ENCODE assay signal across 1 cellular context in the genomic region with DNA sequence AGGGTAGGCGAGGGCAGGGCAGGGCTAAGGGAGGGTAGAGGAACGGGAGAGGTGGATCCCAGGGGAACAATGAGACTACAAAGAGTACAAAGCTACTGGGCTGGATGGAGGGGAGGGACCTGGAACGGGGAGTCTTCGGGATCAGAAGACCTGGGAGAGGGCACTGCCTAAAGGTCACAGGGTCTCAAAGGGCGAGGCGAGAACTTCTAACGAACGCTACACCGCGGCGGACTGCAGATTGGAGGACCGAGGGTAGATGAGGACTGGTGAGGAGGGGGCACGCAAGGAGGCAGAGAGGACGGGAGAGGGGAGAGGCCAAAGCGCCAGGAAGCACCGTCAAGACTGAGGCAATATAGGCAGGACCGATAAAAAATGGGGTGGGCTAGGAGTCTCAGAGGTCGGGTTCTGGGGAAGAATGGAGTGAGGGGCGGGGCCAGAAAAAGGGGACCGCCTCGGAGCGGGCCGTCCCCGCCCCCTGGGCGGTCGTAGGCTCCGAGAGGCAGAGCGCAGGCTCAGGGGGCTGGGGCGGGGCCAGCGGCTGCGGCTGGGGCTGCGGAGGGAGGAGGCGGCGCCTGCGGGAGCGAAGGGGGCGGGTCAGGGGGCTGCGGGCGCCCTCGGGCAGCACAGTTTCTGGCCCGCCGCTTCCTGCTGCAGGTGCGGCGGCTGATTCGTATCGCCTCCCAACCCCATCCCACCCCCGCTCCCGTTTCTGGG.
TF ChIP-seq lines count a peak whose summit lies in the region.

No MANE protein-coding gene starts in this region.

TF ChIP-seq in HEK293, 187 proteins besides CTCF, POLR2A, EP300 and RAD21 (continued from another document and continues in another):
- TF ChIP-seq, protein P1, sequence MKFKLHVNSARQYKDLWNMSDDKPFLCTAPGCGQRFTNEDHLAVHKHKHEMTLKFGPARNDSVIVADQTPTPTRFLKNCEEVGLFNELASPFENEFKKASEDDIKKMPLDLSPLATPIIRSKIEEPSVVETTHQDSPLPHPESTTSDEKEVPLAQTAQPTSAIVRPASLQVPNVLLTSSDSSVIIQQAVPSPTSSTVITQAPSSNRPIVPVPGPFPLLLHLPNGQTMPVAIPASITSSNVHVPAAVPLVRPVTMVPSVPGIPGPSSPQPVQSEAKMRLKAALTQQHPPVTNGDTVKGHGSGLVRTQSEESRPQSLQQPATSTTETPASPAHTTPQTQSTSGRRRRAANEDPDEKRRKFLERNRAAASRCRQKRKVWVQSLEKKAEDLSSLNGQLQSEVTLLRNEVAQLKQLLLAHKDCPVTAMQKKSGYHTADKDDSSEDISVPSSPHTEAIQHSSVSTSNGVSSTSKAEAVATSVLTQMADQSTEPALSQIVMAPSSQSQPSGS (tag by site-specific recombination; IDR thresholded peaks at IDR 0.05; ENCODE audit: low read depth), result no peak
- TF ChIP-seq ZNF404 (tag by site-specific recombination; IDR thresholded peaks at IDR 0.05) (no peak), ZNF114 (tag by site-specific recombination; IDR thresholded peaks at IDR 0.05) (no peak), ZNF16 (tag by site-specific recombination; IDR thresholded peaks at IDR 0.05; ENCODE audit: low read depth) (no peak), ZNF629 (tag by site-specific recombination; IDR thresholded peaks at IDR 0.05) (no peak), ZNF394 (tag by site-specific recombination; IDR thresholded peaks at IDR 0.05; ENCODE audit: borderline replicate concordance) (no peak), ZNF175 (tag by site-specific recombination; IDR thresholded peaks at IDR 0.05) (no peak), ZFP37 (tag by site-specific recombination; IDR thresholded peaks at IDR 0.05) (no peak), ZIC2 (tag by site-specific recombination; IDR thresholded peaks at IDR 0.05) (no peak), KLF10 (tag by site-specific recombination; IDR thresholded peaks at IDR 0.05) (no peak), ZSCAN16 (tag by site-specific recombination; IDR thresholded peaks at IDR 0.05) (no peak), ZNF521 (tag by site-specific recombination; IDR thresholded peaks at IDR 0.05) (no peak), TCF7L2 (IDR thresholded peaks at IDR 0.05; ENCODE audit: borderline replicate concordance, low read depth, low read length) (no peak), YY2 (tag by site-specific recombination; IDR thresholded peaks at IDR 0.05) (no peak), ZNF530 (tag by site-specific recombination; IDR thresholded peaks at IDR 0.05; ENCODE audit: low read depth) (no peak), ZNF184 (tag by site-specific recombination; IDR thresholded peaks at IDR 0.05) (no peak), ZNF138 (tag by site-specific recombination; IDR thresholded peaks at IDR 0.05; ENCODE audit: borderline replicate concordance) (no peak), ZNF133 (tag by site-specific recombination; IDR thresholded peaks at IDR 0.05) (no peak), ZNF23 (tag by site-specific recombination; IDR thresholded peaks at IDR 0.05; ENCODE audit: borderline replicate concordance) (no peak), ZNF426 (tag by site-specific recombination; IDR thresholded peaks at IDR 0.05) (no peak), ZNF677 (tag by site-specific recombination; IDR thresholded peaks at IDR 0.05) (no peak), ZNF776 (tag by site-specific recombination; IDR thresholded peaks at IDR 0.05; ENCODE audit: borderline replicate concordance) (no peak), OVOL3 (tag by site-specific recombination; IDR thresholded peaks at IDR 0.05) (no peak), ZNF132 (tag by site-specific recombination; IDR thresholded peaks at IDR 0.05; ENCODE audit: borderline replicate concordance) (no peak), ZNF561 (tag by site-specific recombination; IDR thresholded peaks at IDR 0.05; ENCODE audit: borderline replicate concordance) (no peak), ZNF423 (tag by site-specific recombination; IDR thresholded peaks at IDR 0.05) (no peak), SP7 (tag by site-specific recombination; IDR thresholded peaks at IDR 0.05) (peak; percentile 34; the same call in 1 of the 2 replicates), KLF1 (tag by site-specific recombination; IDR thresholded peaks at IDR 0.05) (peak; percentile 24; the same call in 1 of the 2 replicates), ZNF624 (tag by site-specific recombination; IDR thresholded peaks at IDR 0.05) (no peak), MEIS1 (CRISPR knock-in tag; IDR thresholded peaks at IDR 0.05; ENCODE audit: borderline replicate concordance) (no peak), BCL11B (tag by site-specific recombination; IDR thresholded peaks at IDR 0.05; ENCODE audit: low read depth) (no peak; the same call in 1 of the 2 replicates), ZNF223 (tag by site-specific recombination; IDR thresholded peaks at IDR 0.05) (no peak), ZNF501 (tag by site-specific recombination; IDR thresholded peaks at IDR 0.05) (no peak), ZBTB20 (tag by site-specific recombination; IDR thresholded peaks at IDR 0.05) (no peak; the same call in 1 of the 2 replicates), ZNF202 (tag by site-specific recombination; IDR thresholded peaks at IDR 0.05; ENCODE audit: borderline replicate concordance) (no peak), ZNF354C (tag by site-specific recombination; IDR thresholded peaks at IDR 0.05; ENCODE audit: borderline replicate concordance, low read depth) (no peak), ZNF311 (tag by site-specific recombination; IDR thresholded peaks at IDR 0.05; ENCODE audit: borderline replicate concordance) (0 out of 2 replicates have a peak, but pooled peaks have one; percentile 19), ZNF660 (tag by site-specific recombination; IDR thresholded peaks at IDR 0.05) (0 out of 2 replicates have a peak, but pooled peaks have one; percentile 30), EGR2 (tag by site-specific recombination; IDR thresholded peaks at IDR 0.05; ENCODE audit: low read depth) (0 out of 2 replicates have a peak, but pooled peaks have one; percentile 26), ZNF155 (tag by site-specific recombination; IDR thresholded peaks at IDR 0.05) (no peak), ZNF510 (tag by site-specific recombination; IDR thresholded peaks at IDR 0.05; ENCODE audit: insufficient replicate concordance) (no peak)
- TF ChIP-seq, protein P2, sequence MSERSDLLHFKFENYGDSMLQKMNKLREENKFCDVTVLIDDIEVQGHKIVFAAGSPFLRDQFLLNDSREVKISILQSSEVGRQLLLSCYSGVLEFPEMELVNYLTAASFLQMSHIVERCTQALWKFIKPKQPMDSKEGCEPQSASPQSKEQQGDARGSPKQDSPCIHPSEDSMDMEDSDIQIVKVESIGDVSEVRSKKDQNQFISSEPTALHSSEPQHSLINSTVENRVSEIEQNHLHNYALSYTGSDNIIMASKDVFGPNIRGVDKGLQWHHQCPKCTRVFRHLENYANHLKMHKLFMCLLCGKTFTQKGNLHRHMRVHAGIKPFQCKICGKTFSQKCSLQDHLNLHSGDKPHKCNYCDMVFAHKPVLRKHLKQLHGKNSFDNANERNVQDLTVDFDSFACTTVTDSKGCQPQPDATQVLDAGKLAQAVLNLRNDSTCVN (tag by site-specific recombination; optimal IDR thresholded peaks at IDR 0.05), result peak; percentile 14
- TF ChIP-seq, protein P3, sequence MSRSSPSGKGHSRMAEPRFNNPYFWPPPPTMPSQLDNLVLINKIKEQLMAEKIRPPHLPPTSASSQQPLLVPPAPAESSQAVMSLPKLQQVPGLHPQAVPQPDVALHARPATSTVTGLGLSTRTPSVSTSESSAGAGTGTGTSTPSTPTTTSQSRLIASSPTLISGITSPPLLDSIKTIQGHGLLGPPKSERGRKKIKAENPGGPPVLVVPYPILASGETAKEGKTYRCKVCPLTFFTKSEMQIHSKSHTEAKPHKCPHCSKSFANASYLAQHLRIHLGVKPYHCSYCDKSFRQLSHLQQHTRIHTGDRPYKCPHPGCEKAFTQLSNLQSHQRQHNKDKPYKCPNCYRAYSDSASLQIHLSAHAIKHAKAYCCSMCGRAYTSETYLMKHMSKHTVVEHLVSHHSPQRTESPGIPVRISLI (tag by site-specific recombination; IDR thresholded peaks at IDR 0.05), result no peak
- TF ChIP-seq, protein P4, sequence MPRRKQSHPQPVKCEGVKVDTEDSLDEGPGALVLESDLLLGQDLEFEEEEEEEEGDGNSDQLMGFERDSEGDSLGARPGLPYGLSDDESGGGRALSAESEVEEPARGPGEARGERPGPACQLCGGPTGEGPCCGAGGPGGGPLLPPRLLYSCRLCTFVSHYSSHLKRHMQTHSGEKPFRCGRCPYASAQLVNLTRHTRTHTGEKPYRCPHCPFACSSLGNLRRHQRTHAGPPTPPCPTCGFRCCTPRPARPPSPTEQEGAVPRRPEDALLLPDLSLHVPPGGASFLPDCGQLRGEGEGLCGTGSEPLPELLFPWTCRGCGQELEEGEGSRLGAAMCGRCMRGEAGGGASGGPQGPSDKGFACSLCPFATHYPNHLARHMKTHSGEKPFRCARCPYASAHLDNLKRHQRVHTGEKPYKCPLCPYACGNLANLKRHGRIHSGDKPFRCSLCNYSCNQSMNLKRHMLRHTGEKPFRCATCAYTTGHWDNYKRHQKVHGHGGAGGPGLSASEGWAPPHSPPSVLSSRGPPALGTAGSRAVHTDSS (tag by site-specific recombination; IDR thresholded peaks at IDR 0.05), result no peak
- TF ChIP-seq, protein P5, sequence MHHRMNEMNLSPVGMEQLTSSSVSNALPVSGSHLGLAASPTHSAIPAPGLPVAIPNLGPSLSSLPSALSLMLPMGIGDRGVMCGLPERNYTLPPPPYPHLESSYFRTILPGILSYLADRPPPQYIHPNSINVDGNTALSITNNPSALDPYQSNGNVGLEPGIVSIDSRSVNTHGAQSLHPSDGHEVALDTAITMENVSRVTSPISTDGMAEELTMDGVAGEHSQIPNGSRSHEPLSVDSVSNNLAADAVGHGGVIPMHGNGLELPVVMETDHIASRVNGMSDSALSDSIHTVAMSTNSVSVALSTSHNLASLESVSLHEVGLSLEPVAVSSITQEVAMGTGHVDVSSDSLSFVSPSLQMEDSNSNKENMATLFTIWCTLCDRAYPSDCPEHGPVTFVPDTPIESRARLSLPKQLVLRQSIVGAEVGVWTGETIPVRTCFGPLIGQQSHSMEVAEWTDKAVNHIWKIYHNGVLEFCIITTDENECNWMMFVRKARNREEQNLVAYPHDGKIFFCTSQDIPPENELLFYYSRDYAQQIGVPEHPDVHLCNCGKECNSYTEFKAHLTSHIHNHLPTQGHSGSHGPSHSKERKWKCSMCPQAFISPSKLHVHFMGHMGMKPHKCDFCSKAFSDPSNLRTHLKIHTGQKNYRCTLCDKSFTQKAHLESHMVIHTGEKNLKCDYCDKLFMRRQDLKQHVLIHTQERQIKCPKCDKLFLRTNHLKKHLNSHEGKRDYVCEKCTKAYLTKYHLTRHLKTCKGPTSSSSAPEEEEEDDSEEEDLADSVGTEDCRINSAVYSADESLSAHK (tag by site-specific recombination; IDR thresholded peaks at IDR 0.05), result 0 out of 2 replicates have a peak, but pooled peaks have one; percentile 4
- TF ChIP-seq, protein P6, sequence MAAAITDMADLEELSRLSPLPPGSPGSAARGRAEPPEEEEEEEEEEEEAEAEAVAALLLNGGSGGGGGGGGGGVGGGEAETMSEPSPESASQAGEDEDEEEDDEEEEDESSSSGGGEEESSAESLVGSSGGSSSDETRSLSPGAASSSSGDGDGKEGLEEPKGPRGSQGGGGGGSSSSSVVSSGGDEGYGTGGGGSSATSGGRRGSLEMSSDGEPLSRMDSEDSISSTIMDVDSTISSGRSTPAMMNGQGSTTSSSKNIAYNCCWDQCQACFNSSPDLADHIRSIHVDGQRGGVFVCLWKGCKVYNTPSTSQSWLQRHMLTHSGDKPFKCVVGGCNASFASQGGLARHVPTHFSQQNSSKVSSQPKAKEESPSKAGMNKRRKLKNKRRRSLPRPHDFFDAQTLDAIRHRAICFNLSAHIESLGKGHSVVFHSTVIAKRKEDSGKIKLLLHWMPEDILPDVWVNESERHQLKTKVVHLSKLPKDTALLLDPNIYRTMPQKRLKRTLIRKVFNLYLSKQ (tag by site-specific recombination; IDR thresholded peaks at IDR 0.05; ENCODE audit: borderline replicate concordance), result no peak
- TF ChIP-seq, protein P7, sequence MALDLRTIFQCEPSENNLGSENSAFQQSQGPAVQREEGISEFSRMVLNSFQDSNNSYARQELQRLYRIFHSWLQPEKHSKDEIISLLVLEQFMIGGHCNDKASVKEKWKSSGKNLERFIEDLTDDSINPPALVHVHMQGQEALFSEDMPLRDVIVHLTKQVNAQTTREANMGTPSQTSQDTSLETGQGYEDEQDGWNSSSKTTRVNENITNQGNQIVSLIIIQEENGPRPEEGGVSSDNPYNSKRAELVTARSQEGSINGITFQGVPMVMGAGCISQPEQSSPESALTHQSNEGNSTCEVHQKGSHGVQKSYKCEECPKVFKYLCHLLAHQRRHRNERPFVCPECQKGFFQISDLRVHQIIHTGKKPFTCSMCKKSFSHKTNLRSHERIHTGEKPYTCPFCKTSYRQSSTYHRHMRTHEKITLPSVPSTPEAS (tag by site-specific recombination; IDR thresholded peaks at IDR 0.05), result no peak
- TF ChIP-seq, protein P8, sequence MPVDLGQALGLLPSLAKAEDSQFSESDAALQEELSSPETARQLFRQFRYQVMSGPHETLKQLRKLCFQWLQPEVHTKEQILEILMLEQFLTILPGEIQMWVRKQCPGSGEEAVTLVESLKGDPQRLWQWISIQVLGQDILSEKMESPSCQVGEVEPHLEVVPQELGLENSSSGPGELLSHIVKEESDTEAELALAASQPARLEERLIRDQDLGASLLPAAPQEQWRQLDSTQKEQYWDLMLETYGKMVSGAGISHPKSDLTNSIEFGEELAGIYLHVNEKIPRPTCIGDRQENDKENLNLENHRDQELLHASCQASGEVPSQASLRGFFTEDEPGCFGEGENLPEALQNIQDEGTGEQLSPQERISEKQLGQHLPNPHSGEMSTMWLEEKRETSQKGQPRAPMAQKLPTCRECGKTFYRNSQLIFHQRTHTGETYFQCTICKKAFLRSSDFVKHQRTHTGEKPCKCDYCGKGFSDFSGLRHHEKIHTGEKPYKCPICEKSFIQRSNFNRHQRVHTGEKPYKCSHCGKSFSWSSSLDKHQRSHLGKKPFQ (tag by site-specific recombination; IDR thresholded peaks at IDR 0.05), result no peak
- TF ChIP-seq, protein P9, sequence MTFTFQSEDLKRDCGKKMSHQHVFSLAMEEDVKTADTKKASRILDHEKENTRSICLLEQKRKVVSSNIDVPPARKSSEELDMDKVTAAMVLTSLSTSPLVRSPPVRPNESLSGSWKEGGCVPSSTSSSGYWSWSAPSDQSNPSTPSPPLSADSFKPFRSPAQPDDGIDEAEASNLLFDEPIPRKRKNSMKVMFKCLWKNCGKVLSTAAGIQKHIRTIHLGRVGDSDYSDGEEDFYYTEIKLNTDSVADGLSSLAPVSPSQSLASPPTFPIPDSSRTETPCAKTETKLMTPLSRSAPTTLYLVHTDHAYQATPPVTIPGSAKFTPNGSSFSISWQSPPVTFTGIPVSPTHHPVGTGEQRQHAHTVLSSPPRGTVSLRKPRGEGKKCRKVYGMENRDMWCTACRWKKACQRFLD (tag by site-specific recombination; IDR thresholded peaks at IDR 0.05), result no peak
- TF ChIP-seq, protein P10, sequence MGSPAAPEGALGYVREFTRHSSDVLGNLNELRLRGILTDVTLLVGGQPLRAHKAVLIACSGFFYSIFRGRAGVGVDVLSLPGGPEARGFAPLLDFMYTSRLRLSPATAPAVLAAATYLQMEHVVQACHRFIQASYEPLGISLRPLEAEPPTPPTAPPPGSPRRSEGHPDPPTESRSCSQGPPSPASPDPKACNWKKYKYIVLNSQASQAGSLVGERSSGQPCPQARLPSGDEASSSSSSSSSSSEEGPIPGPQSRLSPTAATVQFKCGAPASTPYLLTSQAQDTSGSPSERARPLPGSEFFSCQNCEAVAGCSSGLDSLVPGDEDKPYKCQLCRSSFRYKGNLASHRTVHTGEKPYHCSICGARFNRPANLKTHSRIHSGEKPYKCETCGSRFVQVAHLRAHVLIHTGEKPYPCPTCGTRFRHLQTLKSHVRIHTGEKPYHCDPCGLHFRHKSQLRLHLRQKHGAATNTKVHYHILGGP (tag by site-specific recombination; IDR thresholded peaks at IDR 0.05), result 0 out of 2 replicates have a peak, but pooled peaks have one; percentile 6
